9 cellular contexts compared by ENCODE assay signal in the genomic region with DNA sequence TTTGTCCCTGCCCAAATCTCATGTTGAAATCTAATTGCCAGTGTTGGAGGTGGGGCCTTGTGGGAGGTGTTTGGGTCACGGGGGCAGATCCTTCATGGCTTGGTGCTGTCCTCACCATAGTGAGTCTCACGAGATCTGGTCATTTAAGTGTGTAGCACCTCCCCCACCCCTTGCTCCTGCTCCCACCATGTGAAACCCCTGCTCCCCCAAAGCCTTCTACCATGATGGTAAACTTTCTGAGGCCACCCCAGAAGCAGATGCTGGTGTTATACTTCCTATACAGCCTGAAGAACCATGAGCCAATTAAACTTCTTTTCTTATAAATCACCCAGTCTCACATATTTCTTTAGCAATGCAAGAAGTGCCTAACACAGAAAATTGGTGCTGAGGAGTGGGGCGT.
"Had no signal": no experiment of that assay in that cellular context is flagged by ENCODE, and none has a peak within 500 bp of the region (broad histone marks: within the 10 kb centered on the region; RNA-seq: fewer than 3 reads in every experiment).

No MANE protein-coding gene starts in this region.

- DNase-seq: GM23248, GOT3, H7, H9, HCEC 1CT, HFFc6 had no signal

- H3K4me3 Mint-ChIP-seq: GM23338, H9, HFFc6 had no signal

- H3K36me3 ChIP-seq: HAP-1 had no signal

- H3K4me3 ChIP-seq: GM23248, GM23338, HAP-1 had no signal

- H3K9ac ChIP-seq: GM23248 had no signal

- H3K27ac Mint-ChIP-seq: GM23338, H9, HFFc6 had no signal

- H3K4me2 ChIP-seq: GM23338 had no signal

- H3K9me3 ChIP-seq: HAP-1 had no signal

- ATAC-seq: GM23338, HCT116 had no signal

- H3K9me3 Mint-ChIP-seq: HFFc6 had no signal

- H3K27ac ChIP-seq: GM23248 had no signal

- H2AFZ ChIP-seq: GM23248, GM23338 had no signal
